In the genomic region with DNA sequence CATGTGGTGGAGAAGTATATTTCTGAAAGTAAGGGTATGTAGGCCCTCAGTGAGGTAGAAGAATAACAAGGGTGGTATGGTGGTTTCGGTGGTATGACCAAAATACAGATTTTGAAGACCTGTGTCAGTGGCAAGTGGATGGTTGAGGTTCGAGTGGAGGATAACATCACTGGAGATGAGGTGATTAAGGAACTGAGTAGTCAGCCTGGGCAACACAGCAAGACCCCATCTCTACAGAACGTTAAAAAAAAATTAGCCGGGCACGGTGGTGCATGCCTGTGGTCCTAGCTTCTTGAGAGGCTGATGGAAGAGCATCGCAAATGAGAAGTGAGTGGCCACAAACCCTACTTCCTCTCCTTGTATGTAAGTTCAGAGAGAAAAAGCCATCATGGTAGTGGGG, we compare ENCODE assay signal across 7 cellular contexts. TPM values are rescaled to one million over a fixed set of nuclear protein-coding genes. Genes with fewer than 3 reads are reported as not detected.
DNase-seq lines count a peak whose midpoint lies in the region; ATAC-seq and TF ChIP-seq lines count a peak whose summit lies in the region.
"Not testable (repeated sequence)": the region's sequence is repeated elsewhere in the genome, so short reads cannot be mapped to it uniquely, and the experiment has no call there.

No MANE protein-coding gene starts in this region.

- ATAC-seq in activated CD8-positive, alpha-beta T cell treated with anti-CD3 and anti-CD28 coated beads, Interleukin-2, amount 10 ng/mL, durations not matched to agents 7 days and 5 days; memory B cell (ENCODE audit: low read depth): not testable (repeated sequence)

- intact Hi-C loops in Calu3 (cut with micrococcal nuclease; ENCODE audit: unreplicated experiment); OCI-LY7 (cut with micrococcal nuclease; ENCODE audit: unreplicated experiment); MCF 10A (cut with micrococcal nuclease): not testable (repeated sequence)

- H3K79me2 ChIP-seq in OCI-LY7 (ENCODE audit: insufficient read depth, low read depth, low read length): not testable (repeated sequence)
- peaks cover 12% of the 10 kb centered on the region for H3K79me2 ChIP-seq in osteoblast (ENCODE audit: insufficient read depth, low read length)

- not testable (repeated sequence) for TF ChIP-seq CTCF in Calu3 (IDR thresholded peaks at IDR 0.05; ENCODE audit: unreplicated experiment); OCI-LY7 (conservative IDR thresholded peaks at IDR 0.05; ENCODE audit: low read length); MCF 10A (IDR thresholded peaks at IDR 0.05; ENCODE audit: unreplicated experiment); osteoblast (IDR thresholded peaks at IDR 0.05; ENCODE audit: extremely low read depth, low read depth, low read length)

- H3K27me3 Mint-ChIP-seq in Calu3 (ENCODE audit: unreplicated experiment); activated CD8-positive, alpha-beta T cell treated with anti-CD3 and anti-CD28 coated beads, Interleukin-2, amount 10 ng/mL, durations not matched to agents 7 days and 5 days (ENCODE audit: low read depth); activated naive CD8-positive, alpha-beta T cell; MCF 10A (ENCODE audit: insufficient read depth, unreplicated experiment); memory B cell: not testable (repeated sequence)

- H3K36me3 Mint-ChIP-seq in Calu3 (ENCODE audit: insufficient read depth, unreplicated experiment) (peaks cover 26% of the 10 kb centered on the region), MCF 10A (ENCODE audit: insufficient read depth, unreplicated experiment) (peaks cover 55% of the 10 kb centered on the region), memory B cell (peaks cover 18% of the 10 kb centered on the region)
- H3K36me3 Mint-ChIP-seq in activated CD8-positive, alpha-beta T cell treated with anti-CD3 and anti-CD28 coated beads, Interleukin-2, amount 10 ng/mL, durations not matched to agents 7 days and 5 days (ENCODE audit: low read depth): peaks cover 26% of the 10 kb centered on the region
- not testable (repeated sequence) for H3K36me3 Mint-ChIP-seq in activated naive CD8-positive, alpha-beta T cell

- DNase-seq in Calu3; OCI-LY7 (ENCODE audit: low spot score); activated CD8-positive, alpha-beta T cell treated with anti-CD3 and anti-CD28 coated beads, Interleukin-2, amount 10 ng/mL, durations not matched to agents 7 days and 5 days; MCF 10A (ENCODE audit: unreplicated experiment); memory B cell (ENCODE audit: low spot score in 2 of 2); osteoblast (ENCODE audit: insufficient read length, low spot score, missing footprints): not testable (repeated sequence)

- not testable (repeated sequence) for H3K9me2 ChIP-seq in OCI-LY7 (ENCODE audit: insufficient read depth, low read length)

- not testable (repeated sequence) for H4K20me1 ChIP-seq in OCI-LY7 (ENCODE audit: insufficient read depth, low read length); osteoblast (ENCODE audit: insufficient read depth, low read length)

- H3K4me1 Mint-ChIP-seq in Calu3 (ENCODE audit: low read depth, unreplicated experiment) (peaks cover 15% of the 10 kb centered on the region), MCF 10A (ENCODE audit: insufficient read depth, unreplicated experiment) (peaks cover 14% of the 10 kb centered on the region)
- not testable (repeated sequence) for H3K4me1 Mint-ChIP-seq in activated CD8-positive, alpha-beta T cell treated with anti-CD3 and anti-CD28 coated beads, Interleukin-2, amount 10 ng/mL, durations not matched to agents 7 days and 5 days (ENCODE audit: low read depth); activated naive CD8-positive, alpha-beta T cell (ENCODE audit: low read depth); memory B cell

- not testable (repeated sequence) for H3K27me3 ChIP-seq in osteoblast (ENCODE audit: insufficient read depth, low read length)

- H3K4me2 ChIP-seq in OCI-LY7 (ENCODE audit: low read length); osteoblast (ENCODE audit: insufficient read depth, low read length): not testable (repeated sequence)

- H3K4me3 ChIP-seq in OCI-LY7 (ENCODE audit: low read depth, low read length, poor library complexity, severe bottlenecking); osteoblast (ENCODE audit: insufficient read depth, low read length): not testable (repeated sequence)

- not testable (repeated sequence) for BruUV-seq in Calu3 (replicated peaks; lab: Mats Ljungman, UMichigan); MCF 10A (replicated peaks; lab: Mats Ljungman, UMichigan)
- TSS peak; percentile 5 for BruUV-seq in OCI-LY7 (replicated peaks; lab: Mats Ljungman, UMichigan)

- not testable (repeated sequence) for H3K4me1 ChIP-seq in OCI-LY7 (ENCODE audit: insufficient read depth, low read length, poor library complexity, severe bottlenecking); osteoblast (ENCODE audit: insufficient read depth, low read length)

- not testable (repeated sequence) for H2AFZ ChIP-seq in OCI-LY7 (ENCODE audit: low read length); osteoblast (ENCODE audit: low read length)

- POLR2A ChIA-PET in OCI-LY7 (lab: Charles Lee); activated CD8-positive, alpha-beta T cell treated with anti-CD3 and anti-CD28 coated beads, Interleukin-2, amount 10 ng/mL, durations not matched to agents 7 days and 5 days (lab: Charles Lee); MCF 10A (lab: Yijun Ruan, JAX): not testable (repeated sequence)

- H3K9me3 Mint-ChIP-seq in Calu3 (ENCODE audit: low read depth, unreplicated experiment); activated CD8-positive, alpha-beta T cell treated with anti-CD3 and anti-CD28 coated beads, Interleukin-2, amount 10 ng/mL, durations not matched to agents 7 days and 5 days (ENCODE audit: insufficient read depth); activated naive CD8-positive, alpha-beta T cell (ENCODE audit: low read depth); MCF 10A (ENCODE audit: unreplicated experiment); memory B cell: not testable (repeated sequence)

- not testable (repeated sequence) for H3K27ac ChIP-seq in OCI-LY7 (ENCODE audit: low read depth, low read length, poor library complexity, severe bottlenecking)
- peak overlapping the region; percentile 33 for H3K27ac ChIP-seq in osteoblast (ENCODE audit: low read depth, low read length)

- H3K27ac Mint-ChIP-seq in Calu3 (ENCODE audit: unreplicated experiment) (peak overlapping the region; percentile 55), MCF 10A (ENCODE audit: low read depth, unreplicated experiment) (peak overlapping the region; percentile 77), memory B cell (peak overlapping the region; percentile 81)
- H3K27ac Mint-ChIP-seq in activated CD8-positive, alpha-beta T cell treated with anti-CD3 and anti-CD28 coated beads, Interleukin-2, amount 10 ng/mL, durations not matched to agents 7 days and 5 days: peak overlapping the region; percentile 3
- H3K27ac Mint-ChIP-seq in activated naive CD8-positive, alpha-beta T cell: peak overlapping the region; percentile 55

- CTCF ChIA-PET in Calu3 (lab: Charles Lee); OCI-LY7 (lab: Charles Lee; ENCODE audit: unreplicated experiment); activated CD8-positive, alpha-beta T cell treated with anti-CD3 and anti-CD28 coated beads, Interleukin-2, amount 10 ng/mL, durations not matched to agents 7 days and 5 days (lab: Charles Lee); MCF 10A (lab: Yijun Ruan, JAX): not testable (repeated sequence)

- peaks cover 57% of the 10 kb centered on the region for H3K36me3 ChIP-seq in OCI-LY7 (ENCODE audit: insufficient read depth, low read length)
- peaks cover 15% of the 10 kb centered on the region for H3K36me3 ChIP-seq in osteoblast (ENCODE audit: insufficient read depth, low read length)

- H3K4me3 Mint-ChIP-seq in Calu3 (ENCODE audit: low read depth, unreplicated experiment); activated CD8-positive, alpha-beta T cell treated with anti-CD3 and anti-CD28 coated beads, Interleukin-2, amount 10 ng/mL, durations not matched to agents 7 days and 5 days; activated naive CD8-positive, alpha-beta T cell; MCF 10A (ENCODE audit: unreplicated experiment); memory B cell: not testable (repeated sequence)

- not testable (repeated sequence) for H3K9me3 ChIP-seq in OCI-LY7 (ENCODE audit: low read length); osteoblast (ENCODE audit: low read depth, low read length)

RNA-seq across cellular contexts. Expression of a gene that starts 15.4 kb away (rescaled TPM):
- total RNA-seq in Calu3 (2022) (64.9 and 67.9 TPM in 2 replicates), OCI-LY7 (2022) (64.9 and 74.0 TPM in 2 replicates), MCF 10A (2022) (52.2 and 57.1 TPM in 2 replicates), osteoblast (67.2 and 74.9 TPM in 2 replicates)
- 48.4 and 51.3 TPM in 2 replicates for total RNA-seq in OCI-LY7 (2014; rRNA removed; shearing (Covaris generic))
- total RNA-seq in activated CD8-positive, alpha-beta T cell treated with anti-CD3 and anti-CD28 coated beads, Interleukin-2, amount 10 ng/mL, durations not matched to agents 7 days and 5 days: 10 to 100 TPM; 42.2 to 42.4 TPM

RNA-seq across cellular contexts. Expression of a gene that starts 51.9 kb away (rescaled TPM):
- 11.3 and 12.0 TPM in 2 replicates for total RNA-seq in Calu3 (2022)
- total RNA-seq in OCI-LY7 (2014; rRNA removed; shearing (Covaris generic)): 28.1 and 28.9 TPM in 2 replicates
- total RNA-seq in OCI-LY7 (2022): 21.5 and 25.1 TPM in 2 replicates
- total RNA-seq in activated CD8-positive, alpha-beta T cell treated with anti-CD3 and anti-CD28 coated beads, Interleukin-2, amount 10 ng/mL, durations not matched to agents 7 days and 5 days: 10 to 100 TPM in 1 of 2 experiments, 1 to 10 TPM in 1; 8.1 to 10.5 TPM
- 3.5 and 4.3 TPM in 2 replicates for total RNA-seq in MCF 10A (2022)
- total RNA-seq in osteoblast: 5.1 and 6.5 TPM in 2 replicates

Comparison
In these comparisons a context has a peak if more than half of its experiments do, and no peak if none do; other contexts are left out.
1. H3K27ac Mint-ChIP-seq: peak in every context shown above with its lines; median percentile 81 in memory B cell; 77 in MCF 10A; 55 in Calu3; 55 in activated naive CD8-positive, alpha-beta T cell; 3 in activated CD8-positive, alpha-beta T cell treated with anti-CD3 and anti-CD28 coated beads, Interleukin-2, amount 10 ng/mL, durations not matched to agents 7 days and 5 days.